ENCODE assay signal across 11 cellular contexts in the genomic region with DNA sequence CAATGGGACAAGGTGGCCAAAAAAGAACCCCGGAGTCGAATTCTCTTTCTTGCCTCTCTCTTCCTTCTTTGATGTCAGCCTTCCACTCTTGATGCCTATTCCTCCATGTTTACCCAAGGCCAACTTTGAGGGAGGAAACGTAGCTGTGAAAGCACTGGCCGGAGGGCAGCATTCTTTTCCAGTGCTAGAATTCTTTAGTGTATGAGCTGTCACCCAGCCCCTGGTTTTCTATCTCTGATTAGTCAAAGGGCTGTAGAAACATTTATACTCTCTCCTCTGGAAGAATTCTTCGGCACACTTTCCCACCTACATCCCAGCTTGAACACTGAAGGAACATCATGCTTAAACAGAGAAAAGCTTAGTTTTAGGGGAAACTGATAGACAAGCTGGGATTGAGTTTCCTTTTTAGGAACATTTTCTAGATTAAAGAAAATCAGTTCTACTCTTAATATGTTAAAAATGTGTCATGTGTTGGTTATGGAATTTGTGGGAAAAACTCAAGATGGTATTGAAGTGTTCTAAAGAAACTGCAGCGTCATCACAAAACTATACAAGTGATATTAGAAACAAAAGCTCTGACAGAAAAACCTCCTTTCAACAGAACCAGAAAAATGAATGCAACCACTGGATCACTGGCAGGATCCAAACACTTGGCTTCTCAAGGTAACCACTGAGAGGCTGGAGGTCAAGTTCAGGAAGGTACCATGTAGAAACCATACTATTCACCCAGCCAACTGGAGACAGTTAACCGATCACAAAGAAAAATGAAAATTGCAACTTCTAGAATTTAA. TPM values are rescaled to one million over a fixed set of nuclear protein-coding genes. Genes with fewer than 3 reads are reported as not detected.
A peak's percentile ranks its signal among the peaks of the same experiment; 100 is the strongest.
DNase-seq lines count a peak whose midpoint lies in the region; ATAC-seq, FAIRE-seq and TF ChIP-seq lines count a peak whose summit lies in the region.
"Had no signal": no experiment of that assay in that cellular context is flagged by ENCODE, and none has a peak within 500 bp of the region (broad histone marks: within the 10 kb centered on the region; RNA-seq: fewer than 3 reads in every experiment).

No MANE protein-coding gene starts in this region.

- H3K9me3 ChIP-seq in A549: no peaks in the 10 kb centered on the region
- no peaks in the 10 kb centered on the region for H3K9me3 ChIP-seq in ectodermal cell (ENCODE audit: control insufficient read depth, low read length)

- POLR2A ChIA-PET in A549 (lab: Yijun Ruan, JAX): interaction anchor here (0.5 to 1.4 kb wide), 2 partner anchors 22 to 79 kb away, joined by 3 to 6 read pairs; no protein-coding TSS in a partner anchor

- no peaks in the 10 kb centered on the region for H3K27me3 ChIP-seq in ectodermal cell (ENCODE audit: control insufficient read depth, insufficient read depth, low read length, poor library complexity, severe bottlenecking)
- no peaks in the 10 kb centered on the region for H3K27me3 ChIP-seq in mesendoderm (ENCODE audit: insufficient read depth, low read length, poor library complexity)
- H3K27me3 ChIP-seq: BLaER1 treated with 17β-estradiol and CSF1 and Interleukin-3, amounts not matched to agents 10 nM and 100 nM had no signal

- H3K23ac ChIP-seq in mesendoderm (ENCODE audit: low read length): no peak overlapping the region

- TF ChIP-seq RAD21 in A549 (conservative IDR thresholded peaks at IDR 0.05 in 1 of 2, IDR thresholded peaks at IDR 0.05 in 1 of 2): no peak

- H3K9ac ChIP-seq in mesendoderm (ENCODE audit: low read length): no peak overlapping the region
- H3K9ac ChIP-seq: BLaER1 treated with 17β-estradiol and CSF1 and Interleukin-3, amounts not matched to agents 10 nM and 100 nM had no signal

- H2BK120ac ChIP-seq in mesendoderm (ENCODE audit: low read depth, low read length): peak overlapping the region; percentile 97

- 4% methylated on average over 7 of the region's 7 CpGs for WGBS in A549 (ENCODE audit: missing lambda C conversion rate)
- 52 to 57% methylated on average over 7 of the region's 7 CpGs for WGBS in ectodermal cell, 2 experiments
- no CpG with 5 or more reads among the region's 7 CpGs for WGBS in mesendoderm (ENCODE audit: extremely low coverage, insufficient coverage, low lambda C conversion rate)

- peak overlapping the region; percentile 88 for H2BK15ac ChIP-seq in mesendoderm (replicated peaks; ENCODE audit: low read depth)

- H2BK5ac ChIP-seq in mesendoderm (ENCODE audit: low read length): peak overlapping the region; percentile 48

- peak; percentile 64 to 90 for DNase-seq in A549 (ENCODE audit: low read depth in 1 of 2, low spot score in 1 of 2)
- DNase-seq in LoVo (ENCODE audit: low spot score): peak; percentile 56
- DNase-seq in mesendoderm: peak; percentile 98
- DNase-seq in NCI-H446 (lab: John Stamatoyannopoulos, UW): no peak
- no peak for DNase-seq in G401 (ENCODE audit: low spot score)
- DNase-seq in COR-L47 (lab: John Stamatoyannopoulos, UW): no peak
- DNase-seq: activated CD8-positive, alpha-beta memory T cell treated with anti-CD3 and anti-CD28 coated beads, Interleukin-2, amount 50 U/mL, for 48 hours; NCI-H446 treated with DMSO at 0.1 percent for 48 hours had no signal

- no peaks in the 10 kb centered on the region for H3K79me1 ChIP-seq in mesendoderm (ENCODE audit: low read length)

- ATAC-seq in A549 (peak; percentile 93 to 94), HG02938 (IDR thresholded peaks at IDR 0.05; ENCODE audit: unreplicated experiment) (no peak)

- H3K36me3 ChIP-seq in ectodermal cell (ENCODE audit: control insufficient read depth, insufficient read depth, low read length): peaks cover 5% of the 10 kb centered on the region
- no peaks in the 10 kb centered on the region for H3K36me3 ChIP-seq in mesendoderm (ENCODE audit: control insufficient read depth, insufficient read depth, low read length)
- H3K36me3 ChIP-seq: BLaER1 treated with 17β-estradiol and CSF1 and Interleukin-3, amounts not matched to agents 10 nM and 100 nM had no signal

- peak overlapping the region; percentile 95 for H3K18ac ChIP-seq in mesendoderm (ENCODE audit: low read length)

- H3K27ac ChIP-seq in A549 (peak overlapping the region; percentile 87 to 90), ectodermal cell (ENCODE audit: insufficient read depth, low read depth, low read length, poor library complexity, severe bottlenecking) (peak overlapping the region; percentile 77), mesendoderm (ENCODE audit: low read depth, low read length) (peak overlapping the region; percentile 77)
- H3K27ac ChIP-seq: BLaER1 treated with 17β-estradiol and CSF1 and Interleukin-3, amounts not matched to agents 10 nM and 100 nM had no signal

- no peak overlapping the region for H2AK5ac ChIP-seq in mesendoderm (ENCODE audit: low read length)

- peak overlapping the region; percentile 57 for H3K56ac ChIP-seq in mesendoderm (ENCODE audit: low read length)

- H3K4ac ChIP-seq in mesendoderm (ENCODE audit: low read depth, low read length): no peak overlapping the region

- TF ChIP-seq POLR2A in A549 (IDR thresholded peaks at IDR 0.05; ENCODE audit: low read length): no peak

- H3K79me2 ChIP-seq in mesendoderm (ENCODE audit: control insufficient read depth, insufficient read depth, low read length): no peaks in the 10 kb centered on the region

- no peak; a peak in 1 of 5 replicates for TF ChIP-seq EP300 in A549 (IDR thresholded peaks at IDR 0.05)

- FAIRE-seq in A549 (lab: Jason Lieb, UNC): peak; percentile 78

- H3K4me3 ChIP-seq in A549: peak overlapping the region; percentile 21; the same call in 1 of the 3 replicates
- H3K4me3 ChIP-seq in ectodermal cell (ENCODE audit: insufficient read depth, low read depth, low read length): no peak overlapping the region
- H3K4me3 ChIP-seq in mesendoderm (ENCODE audit: low read length): no peak overlapping the region
- H3K4me3 ChIP-seq: BLaER1 treated with 17β-estradiol and CSF1 and Interleukin-3, amounts not matched to agents 10 nM and 100 nM had no signal

- H3K4me2 ChIP-seq in A549: peak overlapping the region; percentile 90
- peak overlapping the region; percentile 9 for H3K4me2 ChIP-seq in mesendoderm (ENCODE audit: low read length)

- H4K5ac ChIP-seq in mesendoderm (ENCODE audit: low read length): no peak overlapping the region

- in situ Hi-C loops in G401 (cut with HindIII; ENCODE audit: low sequenced_read_pairs): no loop called here

- H4K8ac ChIP-seq in mesendoderm (ENCODE audit: low read depth, low read length): no peak overlapping the region

- H3K4me1 ChIP-seq in A549 (peaks cover 45% of the 10 kb centered on the region), ectodermal cell (ENCODE audit: control insufficient read depth, insufficient read depth, low read length) (peaks cover 15% of the 10 kb centered on the region), mesendoderm (ENCODE audit: control insufficient read depth, low read depth, low read length) (peaks cover 5% of the 10 kb centered on the region)

- CTCF ChIA-PET in A549 (lab: Yijun Ruan, JAX): interaction anchor here (1.3 kb wide), 1 partner anchor 48 kb away, joined by 3 read pairs; no protein-coding TSS in a partner anchor

- no peak for TF ChIP-seq CTCF in A549 (IDR thresholded peaks at IDR 0.05)

TF ChIP-seq in A549, 52 proteins besides CTCF, POLR2A, EP300 and RAD21:
- TF ChIP-seq MAFK (IDR thresholded peaks at IDR 0.05; ENCODE audit: partially characterized antibody) (peak; percentile 99), FOSL2 (IDR thresholded peaks at IDR 0.05) (peak; percentile 47), FOSL2 (CRISPR knock-in tag; IDR thresholded peaks at IDR 0.05) (peak; percentile 77), GATA3 (IDR thresholded peaks at IDR 0.05; ENCODE audit: borderline replicate concordance) (peak; percentile 68; the same call in 1 of the 2 replicates), CHD2 (IDR thresholded peaks at IDR 0.05; ENCODE audit: low read length, partially characterized antibody) (no peak), NR3C1 (IDR thresholded peaks at IDR 0.05) (no peak), KDM5A (IDR thresholded peaks at IDR 0.05) (no peak), CEBPB (IDR thresholded peaks at IDR 0.05) (peak in 1 of 2 experiments; percentile 55; a peak in 2 of 4 replicates), JUN (IDR thresholded peaks at IDR 0.05) (peak in 1 of 2 experiments; percentile 51; a peak in 1 of 5 replicates), JUNB (IDR thresholded peaks at IDR 0.05) (peak; percentile 47; the same call in 1 of the 2 replicates), MAX (IDR thresholded peaks at IDR 0.05) (peak; percentile 67; the same call in 1 of the 2 replicates)
TF ChIP-seq in A549: peak in this region for 7.

RNA-seq across cellular contexts. Expression of gene UTRN, which starts 20.7 kb away (rescaled TPM):
- polyA plus RNA-seq in A549 (2011; rRNA removed) (20.8 and 30.6 TPM in 2 replicates), A549 (2017; fragmentation: RNase III; extraction: RNeasy Plus Mini Kit Qiagen cat#74134 plus additional on column Dnase treatment) (10.6 to 11.3 TPM (median 11.2 TPM) in 3 replicates)
- polyA plus RNA-seq in A549 (2012; cell fraction: cytosol; rRNA removed): 3.5 TPM in 2 replicates
- 5.8 and 9.8 TPM in 2 replicates for polyA plus RNA-seq in A549 (2012; cell fraction: nucleus; rRNA removed)
- polyA minus RNA-seq in A549 (2011; rRNA and poly(A)+ RNA removed): 34.9 and 37.7 TPM in 2 replicates
- 34.3 TPM for polyA plus RNA-seq in ectodermal cell (2013, experiment 1 of 4)
- 40.0 TPM for polyA plus RNA-seq in ectodermal cell (2013, experiment 2 of 4)
- 28.7 TPM for polyA plus RNA-seq in ectodermal cell (2013, experiment 3 of 4)
- polyA plus RNA-seq in ectodermal cell (2013, experiment 4 of 4): 31.6 TPM
- 27.5 TPM for polyA plus RNA-seq in mesendoderm (2013, experiment 1 of 2)
- 28.9 TPM for polyA plus RNA-seq in mesendoderm (2013, experiment 2 of 2)
- total RNA-seq in G401 (2014; rRNA removed; shearing (Covaris generic)): not detected in 2 replicates

Comparison
In these comparisons a context has a peak if more than half of its experiments do, and no peak if none do; other contexts are left out.
1. DNase-seq: peak in A549 (2 of 2), LoVo (single experiment) and mesendoderm (single experiment); none in NCI-H446 (0 of 2), G401 (single experiment) and COR-L47 (single experiment).
2. Peak in every context shown above with its lines, with median percentiles within 50 percentile points of each other: H3K27ac ChIP-seq.